In the genomic region with DNA sequence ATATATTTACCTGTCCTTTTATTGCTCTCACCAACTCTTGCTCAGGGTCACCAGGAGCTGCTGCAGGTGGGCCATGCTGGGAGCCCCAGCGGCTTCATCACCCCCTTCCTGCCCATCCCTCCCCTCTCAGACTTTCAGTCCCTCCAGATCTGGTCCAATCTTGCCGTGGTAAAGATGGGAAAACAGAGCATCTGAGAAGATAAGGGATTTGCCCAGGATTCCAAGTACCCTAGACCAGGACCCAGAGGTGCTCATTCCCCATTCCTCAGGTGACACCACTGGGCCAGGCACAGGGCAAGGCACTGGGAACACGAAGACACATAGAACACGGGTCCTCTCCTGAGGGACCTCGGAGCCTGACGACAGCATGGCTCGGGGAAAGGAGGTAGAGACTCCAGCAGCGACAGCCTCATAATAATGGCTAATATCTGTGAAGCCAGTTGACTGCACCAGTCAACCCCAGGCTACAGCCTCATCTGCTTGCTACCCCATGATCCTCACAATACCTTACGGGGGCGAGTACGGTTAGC, we compare ENCODE assay signal across 26 cellular contexts. TPM values are rescaled to one million over a fixed set of nuclear protein-coding genes. Genes with fewer than 3 reads are reported as not detected.
DNase-seq lines count a peak whose midpoint lies in the region; ATAC-seq, FAIRE-seq and TF ChIP-seq lines count a peak whose summit lies in the region.
"Had no signal": no experiment of that assay in that cellular context is flagged by ENCODE, and none has a peak within 500 bp of the region (broad histone marks: within the 10 kb centered on the region; RNA-seq: fewer than 3 reads in every experiment).

No MANE protein-coding gene starts in this region.

- ATAC-seq in heart right ventricle (no peak), Right ventricle myocardium inferior (no peak), gastrocnemius medialis (no peak), aorta (ENCODE audit: low FRiP score) (peak; percentile 3), GM19324 (IDR thresholded peaks at IDR 0.05; ENCODE audit: low FRiP score, unreplicated experiment) (no peak)
- no peak for ATAC-seq in stimulated activated effector memory CD8-positive, alpha-beta T cell treated with anti-CD3 and anti-CD28 coated beads, Interleukin-12 subunit alpha, Interleukin-12 subunit beta, amount 100 ng/mL, for 72 hours
- ATAC-seq: WTC11 had no signal

- H3K27ac ChIP-seq in heart right ventricle (peak overlapping the region in 6 of 10 donors; percentile 14 to 69 (median 33)), gastrocnemius medialis (peak overlapping the region; percentile 89 to 98 (median 96)), aorta (ENCODE audit: low read depth in 1 of 2, low read length in 2 of 2) (peak overlapping the region in 1 of 2 donors; percentile 52), small intestine (ENCODE audit: low read depth in 1 of 2, low read length in 1 of 2) (peak overlapping the region in 1 of 2 donors; percentile 11)
- H3K27ac ChIP-seq: BLaER1, foreskin keratinocyte, neural progenitor cell had no signal

- H3K9me3 ChIP-seq in heart right ventricle = no peaks in the 10 kb centered on the region
- H3K9me3 ChIP-seq in gastrocnemius medialis = no peaks in the 10 kb centered on the region
- no peaks in the 10 kb centered on the region for H3K9me3 ChIP-seq in aorta (ENCODE audit: control insufficient read depth, low read length)
- no peaks in the 10 kb centered on the region for H3K9me3 ChIP-seq in small intestine (ENCODE audit: control insufficient read depth, low read depth)
- H3K9me3 ChIP-seq: BLaER1, Caco-2 had no signal

- H3K4me3 ChIP-seq in heart right ventricle (no peak overlapping the region), gastrocnemius medialis (peak overlapping the region in 1 of 4 donors; percentile 31), aorta (ENCODE audit: low read length in 2 of 2) (no peak overlapping the region), small intestine (ENCODE audit: low read depth in 1 of 2, low read length in 2 of 2) (no peak overlapping the region)
- H3K4me3 ChIP-seq: BLaER1, K562, neural progenitor cell had no signal

- TF ChIP-seq POLR2A in gastrocnemius medialis (IDR thresholded peaks at IDR 0.05) = no peak

- H3K4me1 Mint-ChIP-seq in stimulated activated effector memory CD8-positive, alpha-beta T cell treated with anti-CD3 and anti-CD28 coated beads, Interleukin-12 subunit alpha, Interleukin-12 subunit beta, amount 100 ng/mL, for 72 hours = peaks cover 8% of the 10 kb centered on the region

- H3K36me3 ChIP-seq in heart right ventricle (peaks cover 0 to 3% (median 0%) of the 10 kb centered on the region in 9 donors), gastrocnemius medialis (no peaks in the 10 kb centered on the region), aorta (ENCODE audit: control insufficient read depth in 1 of 2, insufficient read depth in 2 of 2, low read length in 1 of 2) (peaks cover 0 to 1% of the 10 kb centered on the region in 2 donors), small intestine (ENCODE audit: control insufficient read depth in 2 of 2, insufficient read depth in 2 of 2, low read length in 2 of 2) (no peaks in the 10 kb centered on the region)
- H3K36me3 ChIP-seq: BLaER1, neural progenitor cell had no signal

- H3K4me3 Mint-ChIP-seq in stimulated activated effector memory CD8-positive, alpha-beta T cell treated with anti-CD3 and anti-CD28 coated beads, Interleukin-12 subunit alpha, Interleukin-12 subunit beta, amount 100 ng/mL, for 72 hours = no peak overlapping the region
- H3K4me3 Mint-ChIP-seq: neural progenitor cell, WTC11 had no signal

- no peak for FAIRE-seq in small intestine (lab: Jason Lieb, UNC)
- FAIRE-seq: A204.1, bronchial epithelial cell had no signal

- intact Hi-C loops in heart right ventricle (cut with DNase I) = no loop called here
- intact Hi-C loops in Right ventricle myocardium inferior (cut with DNase I) = loop anchor here (5.0 kb wide), 1 partner anchor 38 kb away; no protein-coding TSS in a partner anchor
- intact Hi-C loops in gastrocnemius medialis (cut with DNase I; ENCODE audit: low total_unique reads) = no loop called here
- intact Hi-C loops in aorta (cut with DNase I) = no loop called here

- H3K36me3 Mint-ChIP-seq in stimulated activated effector memory CD8-positive, alpha-beta T cell treated with anti-CD3 and anti-CD28 coated beads, Interleukin-12 subunit alpha, Interleukin-12 subunit beta, amount 100 ng/mL, for 72 hours = no peaks in the 10 kb centered on the region
- H3K36me3 Mint-ChIP-seq: neural progenitor cell, WTC11 had no signal

- no peak overlapping the region for H3K27ac Mint-ChIP-seq in stimulated activated effector memory CD8-positive, alpha-beta T cell treated with anti-CD3 and anti-CD28 coated beads, Interleukin-12 subunit alpha, Interleukin-12 subunit beta, amount 100 ng/mL, for 72 hours
- H3K27ac Mint-ChIP-seq: neural progenitor cell, WTC11 had no signal

- H3K4me1 ChIP-seq in heart right ventricle (peaks cover 5 to 84% (median 50%) of the 10 kb centered on the region in 9 donors), gastrocnemius medialis (peaks cover 89 to 97% of the 10 kb centered on the region in 2 donors), aorta (ENCODE audit: control insufficient read depth in 1 of 2, insufficient read depth in 2 of 2, low read length in 2 of 2) (no peaks in the 10 kb centered on the region), small intestine (ENCODE audit: control insufficient read depth in 2 of 2, insufficient read depth in 1 of 2, low read depth in 1 of 2, low read length in 1 of 2) (no peaks in the 10 kb centered on the region)
- H3K4me1 ChIP-seq: BLaER1, Caco-2, foreskin keratinocyte had no signal

- in situ Hi-C loops in gastrocnemius medialis (cut with MboI; ENCODE audit: low sequenced_read_pairs in 4 of 4) = no loop called here

- H3K27me3 ChIP-seq in heart right ventricle (no peaks in the 10 kb centered on the region), gastrocnemius medialis (no peaks in the 10 kb centered on the region), aorta (ENCODE audit: control insufficient read depth in 1 of 2, insufficient read depth in 2 of 2, low read length in 1 of 2) (no peaks in the 10 kb centered on the region), small intestine (ENCODE audit: control insufficient read depth in 2 of 2, insufficient read depth in 2 of 2, low read length in 2 of 2) (peaks cover 0 to 2% of the 10 kb centered on the region in 2 donors)
- H3K27me3 ChIP-seq: BLaER1, neural progenitor cell had no signal

- DNase-seq in heart right ventricle (no peak), Right ventricle myocardium inferior (ENCODE audit: missing footprints) (no peak), islet precursor cell (peak; percentile 38), gastrocnemius medialis (no peak), aorta (no peak), small intestine (no peak)
- DNase-seq in stimulated activated effector memory CD8-positive, alpha-beta T cell treated with anti-CD3 and anti-CD28 coated beads, Interleukin-12 subunit alpha, Interleukin-12 subunit beta, amount 100 ng/mL, for 72 hours (ENCODE audit: low spot score in 2 of 2) = no peak
- DNase-seq: activated CD4-positive, alpha-beta T cell treated with anti-CD3 and anti-CD28 coated beads, Interleukin-2, amount 50 U/mL, for 48 hours; activated gamma-delta T cell treated with Interleukin-2 at 50 U/mL for 16 hours; activated T-cell treated with anti-CD3 and anti-CD28 coated beads for 4 hours; Caco-2; NCI-H146; NCI-H2171 treated with DMSO at 0.1 percent for 48 hours; NCI-H526 treated with DMSO at 0.1 percent for 48 hours; SIG-M5; stimulated activated CD4-positive, alpha-beta T cell treated with anti-CD3 and anti-CD28 coated beads, Interleukin-15, amount 100 ng/mL, for 24 hours; T-helper 2 cell had no signal

- 77 to 83% methylated on average over 11 of the region's 11 CpGs for WGBS in heart right ventricle, 2 donors
- WGBS in aorta, 2 donors = 85 to 96% methylated on average over 11 of the region's 11 CpGs
- 84 to 91% (median 89%) methylated on average over 11 of the region's 11 CpGs for WGBS in small intestine, 3 donors

- TF ChIP-seq CTCF in heart right ventricle (IDR thresholded peaks at IDR 0.05) = no peak
- TF ChIP-seq CTCF in gastrocnemius medialis (IDR thresholded peaks at IDR 0.05 in 4 of 5, conservative IDR thresholded peaks at IDR 0.05 in 1 of 5) = no peak

- H3K9me3 Mint-ChIP-seq in stimulated activated effector memory CD8-positive, alpha-beta T cell treated with anti-CD3 and anti-CD28 coated beads, Interleukin-12 subunit alpha, Interleukin-12 subunit beta, amount 100 ng/mL, for 72 hours = no peaks in the 10 kb centered on the region
- H3K9me3 Mint-ChIP-seq: neural progenitor cell, WTC11 had no signal

RNA-seq across cellular contexts. Expression of gene TMOD1, which starts 18.0 kb away (rescaled TPM):
- total RNA-seq in heart right ventricle (100 to 1,000 TPM; 164 to 203 (median 181) TPM), Right ventricle myocardium inferior (192 TPM), gastrocnemius medialis (100 to 1,000 TPM in 3 of 4 donors, 10 to 100 TPM in 1; 82.3 to 202 (median 175) TPM), aorta (10 to 100 TPM; 24.5 to 56.6 TPM)
- polyA plus RNA-seq in heart right ventricle (10 to 100 TPM; 83.7 to 89.1 TPM), aorta (100 to 1,000 TPM in 1 of 2 donors, 10 to 100 TPM in 1; 26.2 to 102 TPM), small intestine (1 to 10 TPM; 1.1 to 9.9 (median 1.4) TPM)
- total RNA-seq: bronchial epithelial cell, foreskin keratinocyte, OCI-LY7 had no signal
- polyA plus RNA-seq: foreskin keratinocyte had no signal
